32 cellular contexts compared by ENCODE assay signal in the genomic region with DNA sequence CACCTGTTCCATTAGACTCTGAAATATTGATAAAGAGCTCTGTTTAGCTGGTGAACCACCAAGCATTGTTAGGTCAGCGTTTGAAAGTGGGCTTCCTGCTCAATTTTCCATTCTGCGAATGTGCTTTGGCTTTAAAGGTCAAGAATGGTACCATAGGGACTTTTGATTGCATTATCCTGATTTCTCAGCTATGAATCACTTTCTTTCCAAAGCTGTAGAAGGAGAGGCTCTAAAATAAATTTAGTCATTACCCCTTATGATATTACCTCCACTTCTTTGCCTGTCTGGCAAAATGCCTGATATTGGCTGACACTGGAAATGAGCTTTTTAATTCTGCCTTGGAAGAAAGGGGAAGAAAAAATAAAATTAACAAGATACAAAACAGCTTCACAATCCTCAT.
"Had no signal": no experiment of that assay in that cellular context is flagged by ENCODE, and none has a peak within 500 bp of the region (broad histone marks: within the 10 kb centered on the region; RNA-seq: fewer than 3 reads in every experiment).

No MANE protein-coding gene starts in this region.

- H3K27me3 ChIP-seq: ascending aorta, MG63, SJCRH30 had no signal

- DNase-seq: activated CD4-positive, alpha-beta T cell treated with anti-CD3 and anti-CD28 coated beads, Interleukin-2, amount 10 ng/mL, durations not matched to agents 24 days and 14 days; activated CD4-positive, alpha-beta T cell treated with anti-CD3 and anti-CD28 coated beads, Interleukin-2, amount 50 U/mL, for 4 hours; activated CD4-positive, CD25-positive, alpha-beta regulatory T cell; activated CD8-positive, alpha-beta T cell treated with anti-CD3 and anti-CD28 coated beads for 36 hours; activated effector memory CD4-positive, alpha-beta T cell treated with anti-CD3 and anti-CD28 coated beads, Interleukin-2, amount 50 U/mL, for 16 hours; activated naive CD4-positive, alpha-beta T cell; activated naive CD4-positive, alpha-beta T cell treated with anti-CD3 and anti-CD28 coated beads, Interleukin-2, amount 50 U/mL, for 16 hours; activated naive CD8-positive, alpha-beta T cell treated with anti-CD3 and anti-CD28 coated beads for 36 hours; activated T-cell treated with anti-CD3 and anti-CD28 coated beads, Interleukin-2, amount 50 U/mL, for 1 hour; activated T-cell treated with anti-CD3 and anti-CD28 coated beads, Interleukin-2, amount 50 U/mL, for 72 hours; amniotic stem cell; caudate nucleus; cerebellar nuclear complex; MG63; NCI-H1048; NCI-H1105 treated with DMSO at 0.1 percent for 48 hours; NCI-H1436; NCI-H1694 treated with DMSO at 0.1 percent for 48 hours; NCI-H2029; NCI-H345; NCI-H510A; NCI-H748 treated with DMSO at 0.1 percent for 48 hours; NK-92 treated with Interleukin-12 subunit alpha and Interleukin-12 subunit beta, amount 100 ng/mL, for 24 hours; PC-9; Right ventricle myocardium superior; SJCRH30; T1000; WERI-Rb-1 had no signal

- ATAC-seq: activated CD8-positive, alpha-beta T cell treated with anti-CD3 and anti-CD28 coated beads for 36 hours; activated T-cell treated with anti-CD3 and anti-CD28 coated beads, Interleukin-2, amount 50 U/mL, for 72 hours; activated T-helper 17 cell treated with anti-CD3 and anti-CD28 coated beads, Interleukin-2, amount 50 U/mL, for 72 hours had no signal

- H2AFZ ChIP-seq: PC-9 had no signal

- H3K36me3 ChIP-seq: ascending aorta, MG63, SJCRH30, WERI-Rb-1 had no signal

- H3K9me3 ChIP-seq: ascending aorta, MG63, SJCRH30 had no signal

- H3K4me3 Mint-ChIP-seq: activated CD4-positive, alpha-beta T cell treated with anti-CD3 and anti-CD28 coated beads, Interleukin-2, amount 10 ng/mL, durations not matched to agents 24 days and 14 days; activated CD8-positive, alpha-beta T cell treated with anti-CD3 and anti-CD28 coated beads for 36 hours; activated naive CD8-positive, alpha-beta T cell treated with anti-CD3 and anti-CD28 coated beads for 36 hours; activated T-cell treated with anti-CD3 and anti-CD28 coated beads, Interleukin-2, amount 50 U/mL, for 72 hours; activated T-helper 17 cell treated with anti-CD3 and anti-CD28 coated beads, Interleukin-2, amount 50 U/mL, for 72 hours had no signal

- H3K4me1 Mint-ChIP-seq: activated CD4-positive, alpha-beta T cell treated with anti-CD3 and anti-CD28 coated beads, Interleukin-2, amount 10 ng/mL, durations not matched to agents 24 days and 14 days; activated naive CD8-positive, alpha-beta T cell treated with anti-CD3 and anti-CD28 coated beads for 36 hours; activated T-helper 17 cell treated with anti-CD3 and anti-CD28 coated beads, Interleukin-2, amount 50 U/mL, for 72 hours had no signal

- H3K27me3 Mint-ChIP-seq: activated CD4-positive, alpha-beta T cell treated with anti-CD3 and anti-CD28 coated beads, Interleukin-2, amount 10 ng/mL, durations not matched to agents 24 days and 14 days; activated CD8-positive, alpha-beta T cell treated with anti-CD3 and anti-CD28 coated beads for 36 hours; activated naive CD8-positive, alpha-beta T cell treated with anti-CD3 and anti-CD28 coated beads for 36 hours; activated T-helper 17 cell treated with anti-CD3 and anti-CD28 coated beads, Interleukin-2, amount 50 U/mL, for 72 hours had no signal

- H3K4me1 ChIP-seq: ascending aorta, SJCRH30 had no signal

- H3K27ac Mint-ChIP-seq: activated CD4-positive, alpha-beta T cell treated with anti-CD3 and anti-CD28 coated beads, Interleukin-2, amount 10 ng/mL, durations not matched to agents 24 days and 14 days; activated CD8-positive, alpha-beta T cell treated with anti-CD3 and anti-CD28 coated beads for 36 hours; activated naive CD8-positive, alpha-beta T cell treated with anti-CD3 and anti-CD28 coated beads for 36 hours; activated T-cell treated with anti-CD3 and anti-CD28 coated beads, Interleukin-2, amount 50 U/mL, for 72 hours; activated T-helper 17 cell treated with anti-CD3 and anti-CD28 coated beads, Interleukin-2, amount 50 U/mL, for 72 hours had no signal

- H3K4me3 ChIP-seq: ascending aorta, MG63, PC-9, SJCRH30, SK-N-MC had no signal

- H3K27ac ChIP-seq: ascending aorta, PC-9, RWPE1, SJCRH30, SK-N-MC, WERI-Rb-1 had no signal

- H3K36me3 Mint-ChIP-seq: activated naive CD8-positive, alpha-beta T cell treated with anti-CD3 and anti-CD28 coated beads for 36 hours had no signal

- H3K4me2 ChIP-seq: PC-9 had no signal
